ENCODE assay signal across 1 cellular context in genomic region chr1:30745156-30745833, GRCh38.
TF ChIP-seq lines count a peak whose summit lies in the region.

No MANE protein-coding gene starts in this region.

TF ChIP-seq in HepG2, 621 proteins besides CTCF, POLR2A, EP300 and RAD21 (continues in another document):
- peak; percentile 36; the same call in 1 of the 2 replicates for TF ChIP-seq NR2C2 (CRISPR knock-in tag; IDR thresholded peaks at IDR 0.05; ENCODE audit: borderline replicate concordance)
- peak; percentile 89 for TF ChIP-seq HNF4A (CRISPR knock-in tag; IDR thresholded peaks at IDR 0.05)
- peak; percentile 55 for TF ChIP-seq GATAD2A (CRISPR knock-in tag; IDR thresholded peaks at IDR 0.05)
- TF ChIP-seq ZNF350 (CRISPR knock-in tag; IDR thresholded peaks at IDR 0.05; ENCODE audit: borderline replicate concordance, low read depth) = 0 out of 2 replicates have a peak, but pooled peaks have one; percentile 26
- no peak for TF ChIP-seq ZNF18 (CRISPR knock-in tag; IDR thresholded peaks at IDR 0.05; ENCODE audit: insufficient replicate concordance)
- no peak for TF ChIP-seq CEBPG (CRISPR knock-in tag; IDR thresholded peaks at IDR 0.05)
- TF ChIP-seq, protein P1, sequence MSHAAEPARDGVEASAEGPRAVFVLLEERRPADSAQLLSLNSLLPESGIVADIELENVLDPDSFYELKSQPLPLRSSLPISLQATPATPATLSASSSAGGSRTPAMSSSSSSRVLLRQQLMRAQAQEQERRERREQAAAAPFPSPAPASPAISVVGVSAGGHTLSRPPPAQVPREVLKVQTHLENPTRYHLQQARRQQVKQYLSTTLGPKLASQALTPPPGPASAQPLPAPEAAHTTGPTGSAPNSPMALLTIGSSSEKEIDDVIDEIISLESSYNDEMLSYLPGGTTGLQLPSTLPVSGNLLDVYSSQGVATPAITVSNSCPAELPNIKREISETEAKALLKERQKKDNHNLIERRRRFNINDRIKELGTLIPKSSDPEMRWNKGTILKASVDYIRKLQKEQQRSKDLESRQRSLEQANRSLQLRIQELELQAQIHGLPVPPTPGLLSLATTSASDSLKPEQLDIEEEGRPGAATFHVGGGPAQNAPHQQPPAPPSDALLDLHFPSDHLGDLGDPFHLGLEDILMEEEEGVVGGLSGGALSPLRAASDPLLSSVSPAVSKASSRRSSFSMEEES (CRISPR knock-in tag; IDR thresholded peaks at IDR 0.05) = peak; percentile 50; the same call in 1 of the 2 replicates
- TF ChIP-seq, protein P2, sequence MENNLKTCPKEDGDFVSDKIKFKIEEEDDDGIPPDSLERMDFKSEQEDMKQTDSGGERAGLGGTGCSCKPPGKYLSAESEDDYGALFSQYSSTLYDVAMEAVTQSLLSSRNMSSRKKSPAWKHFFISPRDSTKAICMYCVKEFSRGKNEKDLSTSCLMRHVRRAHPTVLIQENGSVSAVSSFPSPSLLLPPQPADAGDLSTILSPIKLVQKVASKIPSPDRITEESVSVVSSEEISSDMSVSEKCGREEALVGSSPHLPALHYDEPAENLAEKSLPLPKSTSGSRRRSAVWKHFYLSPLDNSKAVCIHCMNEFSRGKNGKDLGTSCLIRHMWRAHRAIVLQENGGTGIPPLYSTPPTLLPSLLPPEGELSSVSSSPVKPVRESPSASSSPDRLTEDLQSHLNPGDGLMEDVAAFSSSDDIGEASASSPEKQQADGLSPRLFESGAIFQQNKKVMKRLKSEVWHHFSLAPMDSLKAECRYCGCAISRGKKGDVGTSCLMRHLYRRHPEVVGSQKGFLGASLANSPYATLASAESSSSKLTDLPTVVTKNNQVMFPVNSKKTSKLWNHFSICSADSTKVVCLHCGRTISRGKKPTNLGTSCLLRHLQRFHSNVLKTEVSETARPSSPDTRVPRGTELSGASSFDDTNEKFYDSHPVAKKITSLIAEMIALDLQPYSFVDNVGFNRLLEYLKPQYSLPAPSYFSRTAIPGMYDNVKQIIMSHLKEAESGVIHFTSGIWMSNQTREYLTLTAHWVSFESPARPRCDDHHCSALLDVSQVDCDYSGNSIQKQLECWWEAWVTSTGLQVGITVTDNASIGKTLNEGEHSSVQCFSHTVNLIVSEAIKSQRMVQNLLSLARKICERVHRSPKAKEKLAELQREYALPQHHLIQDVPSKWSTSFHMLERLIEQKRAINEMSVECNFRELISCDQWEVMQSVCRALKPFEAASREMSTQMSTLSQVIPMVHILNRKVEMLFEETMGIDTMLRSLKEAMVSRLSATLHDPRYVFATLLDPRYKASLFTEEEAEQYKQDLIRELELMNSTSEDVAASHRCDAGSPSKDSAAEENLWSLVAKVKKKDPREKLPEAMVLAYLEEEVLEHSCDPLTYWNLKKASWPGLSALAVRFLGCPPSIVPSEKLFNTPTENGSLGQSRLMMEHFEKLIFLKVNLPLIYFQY (CRISPR knock-in tag; IDR thresholded peaks at IDR 0.05; ENCODE audit: borderline replicate concordance) = no peak
- no peak for TF ChIP-seq PBX2 (CRISPR knock-in tag; IDR thresholded peaks at IDR 0.05)
- TF ChIP-seq ZNF160 (CRISPR knock-in tag; IDR thresholded peaks at IDR 0.05) = no peak
- TF ChIP-seq ZKSCAN1 (IDR thresholded peaks at IDR 0.05; ENCODE audit: low read length) = peak; percentile 69; the same call in 1 of the 2 replicates
- TF ChIP-seq CBX5 (CRISPR knock-in tag; IDR thresholded peaks at IDR 0.05; ENCODE audit: borderline replicate concordance) = no peak
- no peak for TF ChIP-seq SOX13 (IDR thresholded peaks at IDR 0.05)
- TF ChIP-seq SOX13 (CRISPR knock-in tag; conservative IDR thresholded peaks at IDR 0.05 in 1 of 2, IDR thresholded peaks at IDR 0.05 in 1 of 2) = 0 out of 4 replicates have a peak, but pooled peaks of 1 of the 2 experiments have one; percentile 31
- TF ChIP-seq ZNF672 (CRISPR knock-in tag; IDR thresholded peaks at IDR 0.05) = no peak
- 0 out of 2 replicates have a peak, but pooled peaks have one; percentile 16 for TF ChIP-seq FOSL2 (CRISPR knock-in tag; IDR thresholded peaks at IDR 0.05)
- no peak for TF ChIP-seq ZNF543 (CRISPR knock-in tag; IDR thresholded peaks at IDR 0.05)
- no peak for TF ChIP-seq ZNF263 (CRISPR knock-in tag; IDR thresholded peaks at IDR 0.05)
- peak; percentile 28; the same call in 1 of the 2 replicates for TF ChIP-seq ZNF629 (CRISPR knock-in tag; conservative IDR thresholded peaks at IDR 0.05)
- TF ChIP-seq BHLHE40 (IDR thresholded peaks at IDR 0.05; ENCODE audit: low read length) = peak; percentile 97
- no peak for TF ChIP-seq ZFP62 (CRISPR knock-in tag; IDR thresholded peaks at IDR 0.05)
- TF ChIP-seq ZNF678 (CRISPR knock-in tag; IDR thresholded peaks at IDR 0.05) = no peak
- TF ChIP-seq GATA4 (IDR thresholded peaks at IDR 0.05; ENCODE audit: borderline replicate concordance, low read depth) = no peak
- TF ChIP-seq, protein P3, sequence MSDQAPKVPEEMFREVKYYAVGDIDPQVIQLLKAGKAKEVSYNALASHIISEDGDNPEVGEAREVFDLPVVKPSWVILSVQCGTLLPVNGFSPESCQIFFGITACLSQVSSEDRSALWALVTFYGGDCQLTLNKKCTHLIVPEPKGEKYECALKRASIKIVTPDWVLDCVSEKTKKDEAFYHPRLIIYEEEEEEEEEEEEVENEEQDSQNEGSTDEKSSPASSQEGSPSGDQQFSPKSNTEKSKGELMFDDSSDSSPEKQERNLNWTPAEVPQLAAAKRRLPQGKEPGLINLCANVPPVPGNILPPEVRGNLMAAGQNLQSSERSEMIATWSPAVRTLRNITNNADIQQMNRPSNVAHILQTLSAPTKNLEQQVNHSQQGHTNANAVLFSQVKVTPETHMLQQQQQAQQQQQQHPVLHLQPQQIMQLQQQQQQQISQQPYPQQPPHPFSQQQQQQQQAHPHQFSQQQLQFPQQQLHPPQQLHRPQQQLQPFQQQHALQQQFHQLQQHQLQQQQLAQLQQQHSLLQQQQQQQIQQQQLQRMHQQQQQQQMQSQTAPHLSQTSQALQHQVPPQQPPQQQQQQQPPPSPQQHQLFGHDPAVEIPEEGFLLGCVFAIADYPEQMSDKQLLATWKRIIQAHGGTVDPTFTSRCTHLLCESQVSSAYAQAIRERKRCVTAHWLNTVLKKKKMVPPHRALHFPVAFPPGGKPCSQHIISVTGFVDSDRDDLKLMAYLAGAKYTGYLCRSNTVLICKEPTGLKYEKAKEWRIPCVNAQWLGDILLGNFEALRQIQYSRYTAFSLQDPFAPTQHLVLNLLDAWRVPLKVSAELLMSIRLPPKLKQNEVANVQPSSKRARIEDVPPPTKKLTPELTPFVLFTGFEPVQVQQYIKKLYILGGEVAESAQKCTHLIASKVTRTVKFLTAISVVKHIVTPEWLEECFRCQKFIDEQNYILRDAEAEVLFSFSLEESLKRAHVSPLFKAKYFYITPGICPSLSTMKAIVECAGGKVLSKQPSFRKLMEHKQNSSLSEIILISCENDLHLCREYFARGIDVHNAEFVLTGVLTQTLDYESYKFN (CRISPR knock-in tag; conservative IDR thresholded peaks at IDR 0.05) = 0 out of 2 replicates have a peak, but pooled peaks have one; percentile 23
- TF ChIP-seq HNF4G (IDR thresholded peaks at IDR 0.05; ENCODE audit: borderline replicate concordance, low read depth, low read length) = peak; percentile 66; the same call in 1 of the 2 replicates
- no peak for TF ChIP-seq HNF4G (CRISPR knock-in tag; IDR thresholded peaks at IDR 0.05; ENCODE audit: borderline replicate concordance, low read depth)
- peak; percentile 80 for TF ChIP-seq ZNF768 (CRISPR knock-in tag; IDR thresholded peaks at IDR 0.05)
- TF ChIP-seq ZNF430 (CRISPR knock-in tag; IDR thresholded peaks at IDR 0.05) = no peak
- TF ChIP-seq GLMP (CRISPR knock-in tag; IDR thresholded peaks at IDR 0.05; ENCODE audit: borderline replicate concordance) = no peak
- 0 out of 2 replicates have a peak, but pooled peaks have one; percentile 42 for TF ChIP-seq ESRRA (CRISPR knock-in tag; IDR thresholded peaks at IDR 0.05; ENCODE audit: low read depth)
- 0 out of 2 replicates have a peak, but pooled peaks have one; percentile 24 for TF ChIP-seq KDM5B (CRISPR knock-in tag; IDR thresholded peaks at IDR 0.05; ENCODE audit: borderline replicate concordance)
- TF ChIP-seq ELF3 (CRISPR knock-in tag; IDR thresholded peaks at IDR 0.05) = no peak
- TF ChIP-seq FOXK2 (IDR thresholded peaks at IDR 0.05) = no peak
- TF ChIP-seq PATZ1 (CRISPR knock-in tag; IDR thresholded peaks at IDR 0.05) = 0 out of 2 replicates have a peak, but pooled peaks have one; percentile 29
- TF ChIP-seq ZMYM3 (CRISPR knock-in tag; IDR thresholded peaks at IDR 0.05) = 0 out of 2 replicates have a peak, but pooled peaks have one; percentile 9
- no peak for TF ChIP-seq ZNF572 (CRISPR knock-in tag; IDR thresholded peaks at IDR 0.05)
- TF ChIP-seq ZNF660 (CRISPR knock-in tag; IDR thresholded peaks at IDR 0.05; ENCODE audit: borderline replicate concordance, low read depth) = no peak
- TF ChIP-seq ZNF33A (CRISPR knock-in tag; IDR thresholded peaks at IDR 0.05; ENCODE audit: borderline replicate concordance) = no peak
- TF ChIP-seq, protein P4, sequence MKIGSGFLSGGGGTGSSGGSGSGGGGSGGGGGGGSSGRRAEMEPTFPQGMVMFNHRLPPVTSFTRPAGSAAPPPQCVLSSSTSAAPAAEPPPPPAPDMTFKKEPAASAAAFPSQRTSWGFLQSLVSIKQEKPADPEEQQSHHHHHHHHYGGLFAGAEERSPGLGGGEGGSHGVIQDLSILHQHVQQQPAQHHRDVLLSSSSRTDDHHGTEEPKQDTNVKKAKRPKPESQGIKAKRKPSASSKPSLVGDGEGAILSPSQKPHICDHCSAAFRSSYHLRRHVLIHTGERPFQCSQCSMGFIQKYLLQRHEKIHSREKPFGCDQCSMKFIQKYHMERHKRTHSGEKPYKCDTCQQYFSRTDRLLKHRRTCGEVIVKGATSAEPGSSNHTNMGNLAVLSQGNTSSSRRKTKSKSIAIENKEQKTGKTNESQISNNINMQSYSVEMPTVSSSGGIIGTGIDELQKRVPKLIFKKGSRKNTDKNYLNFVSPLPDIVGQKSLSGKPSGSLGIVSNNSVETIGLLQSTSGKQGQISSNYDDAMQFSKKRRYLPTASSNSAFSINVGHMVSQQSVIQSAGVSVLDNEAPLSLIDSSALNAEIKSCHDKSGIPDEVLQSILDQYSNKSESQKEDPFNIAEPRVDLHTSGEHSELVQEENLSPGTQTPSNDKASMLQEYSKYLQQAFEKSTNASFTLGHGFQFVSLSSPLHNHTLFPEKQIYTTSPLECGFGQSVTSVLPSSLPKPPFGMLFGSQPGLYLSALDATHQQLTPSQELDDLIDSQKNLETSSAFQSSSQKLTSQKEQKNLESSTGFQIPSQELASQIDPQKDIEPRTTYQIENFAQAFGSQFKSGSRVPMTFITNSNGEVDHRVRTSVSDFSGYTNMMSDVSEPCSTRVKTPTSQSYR (CRISPR knock-in tag; IDR thresholded peaks at IDR 0.05; ENCODE audit: borderline replicate concordance) = peak; percentile 83
- TF ChIP-seq EED (CRISPR knock-in tag; IDR thresholded peaks at IDR 0.05) = no peak
- TF ChIP-seq NR1H2 (CRISPR knock-in tag; IDR thresholded peaks at IDR 0.05; ENCODE audit: borderline replicate concordance, low read depth) = no peak
- TF ChIP-seq KDM4B (CRISPR knock-in tag; IDR thresholded peaks at IDR 0.05) = no peak
